In genomic region chr12:54993181-54993835, GRCh38 we compare ENCODE assay signal across 8 cellular contexts. TPM values are rescaled to one million over a fixed set of nuclear protein-coding genes. Genes with fewer than 3 reads are reported as not detected.
DNase-seq lines count a peak whose midpoint lies in the region; ATAC-seq, FAIRE-seq and TF ChIP-seq lines count a peak whose summit lies in the region.

No MANE protein-coding gene starts in this region.

- H3K9me3 ChIP-seq in IMR-90 (ENCODE audit: control insufficient read depth, insufficient read depth, low read length) (no peaks in the 10 kb centered on the region), esophagus muscularis mucosa (no peaks in the 10 kb centered on the region)

- H3K9me3 Mint-ChIP-seq in naive thymus-derived CD8-positive, alpha-beta T cell: no peaks in the 10 kb centered on the region

- H3K9me1 ChIP-seq in IMR-90 (ENCODE audit: insufficient read depth, low read length): no peaks in the 10 kb centered on the region

- H3K27me3 ChIP-seq in IMR-90 (ENCODE audit: control insufficient read depth, insufficient read depth, low read length) (no peaks in the 10 kb centered on the region), esophagus muscularis mucosa (no peaks in the 10 kb centered on the region)

- dilution Hi-C loops in IMR-90 (cut with HindIII; ENCODE audit: low sequenced_read_pairs, unreplicated experiment): no loop called here

- no peak overlapping the region for H2BK20ac ChIP-seq in IMR-90 (ENCODE audit: low read depth, low read length)

- no peaks in the 10 kb centered on the region for H3K27me3 Mint-ChIP-seq in naive thymus-derived CD8-positive, alpha-beta T cell

- H3K36me3 Mint-ChIP-seq in naive thymus-derived CD8-positive, alpha-beta T cell: peaks cover 0 to 2% (median 0%) of the 10 kb centered on the region in 3 donors

- H2BK120ac ChIP-seq in IMR-90 (ENCODE audit: low read depth, low read length): no peak overlapping the region

- BruUV-seq in IMR-90 (replicated peaks; lab: Mats Ljungman, UMichigan): no TSS peak

- DNase-seq in COLO829 (ENCODE audit: low spot score): peak; percentile 56
- DNase-seq in GM20000 (ENCODE audit: low spot score): peak; percentile 64
- peak; percentile 60 for DNase-seq in IMR-90
- DNase-seq in NOMO-1 treated with dmso at 0.1 percent for 144 hours (lab: John Stamatoyannopoulos, UW; ENCODE audit: unreplicated experiment): peak; percentile 7
- DNase-seq in activated CD8-positive, alpha-beta memory T cell treated with anti-CD3 and anti-CD28 coated beads, Interleukin-2, amount 50 U/mL, for 1 hour (ENCODE audit: extremely low read depth): peak; percentile 40
- peak; percentile 82 for DNase-seq in esophagus muscularis mucosa (ENCODE audit: extremely low spot score)
- peak in 9 of 10 donors; percentile 49 to 82 (median 64) for DNase-seq in naive thymus-derived CD8-positive, alpha-beta T cell
- peak; percentile 71 for DNase-seq in urothelium cell line (ENCODE audit: low spot score)

- H4K8ac ChIP-seq in IMR-90 (ENCODE audit: low read depth in 2 of 2, low read length in 2 of 2): no peak overlapping the region

- H3K9ac ChIP-seq in IMR-90 (ENCODE audit: low read depth, low read length): no peak overlapping the region

- H3K4ac ChIP-seq in IMR-90 (ENCODE audit: low read depth, low read length): no peak overlapping the region

- TF ChIP-seq POLR2A in IMR-90 (IDR thresholded peaks at IDR 0.05; ENCODE audit: low read depth, low read length): no peak
- TF ChIP-seq POLR2A in esophagus muscularis mucosa (IDR thresholded peaks at IDR 0.05; ENCODE audit: low read depth): no peak

- H3K18ac ChIP-seq in IMR-90 (ENCODE audit: low read depth, low read length): no peak overlapping the region

- H3K27ac ChIP-seq in IMR-90 (ENCODE audit: insufficient read depth, low read length) (no peak overlapping the region), esophagus muscularis mucosa (replicated peaks in 1 of 4) (no peak overlapping the region)

- H3K4me3 Mint-ChIP-seq in naive thymus-derived CD8-positive, alpha-beta T cell: peak overlapping the region in 3 of 10 donors; percentile 0 to 22 (median 6)

- H2AK5ac ChIP-seq in IMR-90 (ENCODE audit: low read depth, low read length): no peak overlapping the region

- peak overlapping the region in 8 of 10 donors; percentile 12 to 99 (median 58) for H3K27ac Mint-ChIP-seq in naive thymus-derived CD8-positive, alpha-beta T cell

- H3K4me2 ChIP-seq in IMR-90 (ENCODE audit: low read depth, low read length): no peak overlapping the region

- no peak overlapping the region for H3K4me3 ChIP-seq in IMR-90 (ENCODE audit: insufficient read depth, low read depth, low read length)
- no peak overlapping the region for H3K4me3 ChIP-seq in esophagus muscularis mucosa

- no peak overlapping the region for H2AK9ac ChIP-seq in IMR-90 (replicated peaks; ENCODE audit: low read depth, low read length, poor library complexity)

- H3K14ac ChIP-seq in IMR-90 (replicated peaks; ENCODE audit: low read depth, low read length): no peak overlapping the region

- peak; percentile 68 for FAIRE-seq in urothelium cell line (lab: Jason Lieb, UNC)

- no peaks in the 10 kb centered on the region for H3K4me1 ChIP-seq in IMR-90 (ENCODE audit: control insufficient read depth, insufficient read depth, low read length)
- peaks cover 0 to 14% (median 11%) of the 10 kb centered on the region in 4 donors for H3K4me1 ChIP-seq in esophagus muscularis mucosa

- H2AFZ ChIP-seq in IMR-90 (replicated peaks; ENCODE audit: low read length, poor library complexity): no peak overlapping the region

- intact Hi-C loops in IMR-90 (cut with micrococcal nuclease): loop anchor here (1.0 to 5.0 kb wide), 4 partner anchors 75 to 624 kb away; no protein-coding TSS in a partner anchor
- intact Hi-C loops in esophagus muscularis mucosa (cut with DNase I): loop anchor here (2.0 to 5.0 kb wide), 2 partner anchors 79 to 149 kb away; no protein-coding TSS in a partner anchor

- ATAC-seq in IMR-90 (ENCODE audit: low read depth): peak; percentile 96
- ATAC-seq in naive thymus-derived CD8-positive, alpha-beta T cell: peak; percentile 74 to 75

- TF ChIP-seq CTCF in GM20000 (IDR thresholded peaks at IDR 0.05; ENCODE audit: extremely low read depth, missing control alignments) (peak; percentile 69), IMR-90 (conservative IDR thresholded peaks at IDR 0.05; ENCODE audit: low read depth, low read length) (peak; percentile 76), esophagus muscularis mucosa (IDR thresholded peaks at IDR 0.05) (peak; percentile 84 to 93 (median 89))

- H4K20me1 ChIP-seq in IMR-90 (ENCODE audit: insufficient read depth, low read length): no peaks in the 10 kb centered on the region

- no peaks in the 10 kb centered on the region for H3K79me1 ChIP-seq in IMR-90 (ENCODE audit: low read depth in 1 of 2, low read length in 2 of 2)

- H4K91ac ChIP-seq in IMR-90 (ENCODE audit: insufficient read depth, low read depth, low read length): no peak overlapping the region

- peaks cover 39 to 62% (median 50%) of the 10 kb centered on the region in 4 donors for H3K4me1 Mint-ChIP-seq in naive thymus-derived CD8-positive, alpha-beta T cell

- H3K56ac ChIP-seq in IMR-90 (ENCODE audit: extremely low read depth, insufficient read depth, low read length): no peak overlapping the region

- WGBS in IMR-90 (ENCODE audit: extremely low coverage in 2 of 2, insufficient read length in 1 of 2), 2 experiments: 0% methylated on average over 1 of the region's 12 CpGs; no CpG with 5 or more reads in 1 of the 2 experiments
- 25% methylated on average over 12 of the region's 12 CpGs for WGBS in esophagus muscularis mucosa

- CTCF ChIA-PET in IMR-90 (lab: Yijun Ruan, JAX): interaction anchor here (0.6 to 2.6 kb wide), 12 partner anchors 14 to 149 kb away, joined by 3 to 19 read pairs (median 4); no protein-coding TSS in a partner anchor

- POLR2A ChIA-PET in IMR-90 (lab: Charles Lee; ENCODE audit: unreplicated experiment): no interaction called here
- POLR2A ChIA-PET in naive thymus-derived CD8-positive, alpha-beta T cell (lab: Charles Lee): interaction anchor here (0.6 to 2.8 kb wide), 16 partner anchors 8 to 1014 kb away, joined by 3 to 44 read pairs (median 4); partner anchors contain the start of gene TESPA1

- no peaks in the 10 kb centered on the region for H3K36me3 ChIP-seq in IMR-90 (ENCODE audit: control insufficient read depth, insufficient read depth, low read length)
- H3K36me3 ChIP-seq in esophagus muscularis mucosa: no peaks in the 10 kb centered on the region

- peak; percentile 74 for TF ChIP-seq RAD21 in IMR-90 (IDR thresholded peaks at IDR 0.05; ENCODE audit: low read length)

- no peak overlapping the region for H2BK15ac ChIP-seq in IMR-90 (ENCODE audit: low read depth, low read length)

- in situ Hi-C loops in IMR-90 (cut with MboI; ENCODE audit: low sequenced_read_pairs): loop anchor here (5.0 kb wide), 1 partner anchor 79 kb away; no protein-coding TSS in a partner anchor

- TF ChIP-seq EP300 in esophagus muscularis mucosa (IDR thresholded peaks at IDR 0.05): no peak

- no peak overlapping the region for H2BK5ac ChIP-seq in IMR-90 (ENCODE audit: low read depth, low read length, poor library complexity, severe bottlenecking)

- no peak overlapping the region for H4K5ac ChIP-seq in IMR-90 (ENCODE audit: low read depth, low read length)

- no peak overlapping the region for H3K23ac ChIP-seq in IMR-90 (ENCODE audit: low read depth, low read length)

TF ChIP-seq in IMR-90, 13 proteins besides CTCF, POLR2A, EP300 and RAD21:
- TF ChIP-seq SMC3 (IDR thresholded peaks at IDR 0.05; ENCODE audit: low read depth, low read length) (peak; percentile 68), MXI1 (IDR thresholded peaks at IDR 0.05; ENCODE audit: borderline replicate concordance, low read depth, low read length) (no peak), CHD1 (IDR thresholded peaks at IDR 0.05; ENCODE audit: low read depth, low read length) (no peak), USF2 (IDR thresholded peaks at IDR 0.05; ENCODE audit: low read depth, low read length) (no peak), MAZ (IDR thresholded peaks at IDR 0.05; ENCODE audit: borderline replicate concordance, low read depth, low read length) (no peak)
TF ChIP-seq in IMR-90: peak in this region for 1.

RNA-seq across cellular contexts. Expression of gene TESPA1, which starts 8.7 kb away (rescaled TPM):
- not detected in 2 replicates for total RNA-seq in IMR-90 (2012; rRNA removed)
- polyA plus RNA-seq in IMR-90 (2012; rRNA removed): not detected in 2 replicates
- not detected in 2 replicates for polyA plus RNA-seq in IMR-90 (2012; cell fraction: cytosol; rRNA removed)
- polyA plus RNA-seq in IMR-90 (2012; cell fraction: nucleus; rRNA removed; ENCODE audit: low replicate concordance): not detected in 2 replicates
- total RNA-seq in esophagus muscularis mucosa: 1 to 10 TPM; 1.1 to 4.6 (median 2.6) TPM
- 100 to 1,000 TPM; 247 to 253 TPM for total RNA-seq in naive thymus-derived CD8-positive, alpha-beta T cell
- polyA plus RNA-seq in naive thymus-derived CD8-positive, alpha-beta T cell: 100 to 1,000 TPM in 2 of 3 donors, 10 to 100 TPM in 1; 83.1 to 245 (median 180) TPM

RNA-seq across cellular contexts. Expression of gene NEUROD4, which starts 26.5 kb away (rescaled TPM):
- total RNA-seq in IMR-90 (2012; rRNA removed) (not detected in 2 replicates), esophagus muscularis mucosa (not detected)
- polyA plus RNA-seq in IMR-90 (2012; rRNA removed): not detected in 2 replicates
- polyA plus RNA-seq in IMR-90 (2012; cell fraction: cytosol; rRNA removed): not detected in 2 replicates
- polyA plus RNA-seq in IMR-90 (2012; cell fraction: nucleus; rRNA removed; ENCODE audit: low replicate concordance): not detected in 2 replicates
- not detected for total RNA-seq in naive thymus-derived CD8-positive, alpha-beta T cell
- not detected for polyA plus RNA-seq in naive thymus-derived CD8-positive, alpha-beta T cell

Comparison
In these comparisons a context has a peak if more than half of its experiments do, and no peak if none do; other contexts are left out.
1. DNase-seq: peak in every context shown above with its lines; median percentile 82 in esophagus muscularis mucosa; 71 in urothelium cell line; 64 in GM20000; 64 in naive thymus-derived CD8-positive, alpha-beta T cell; 60 in IMR-90; 56 in COLO829; 40 in activated CD8-positive, alpha-beta memory T cell treated with anti-CD3 and anti-CD28 coated beads, Interleukin-2, amount 50 U/mL, for 1 hour; 7 in NOMO-1 treated with dmso at 0.1 percent for 144 hours.
2. RNA of gene TESPA1, which starts 8.7 kb away (total RNA-seq): 247 to 253 TPM in naive thymus-derived CD8-positive, alpha-beta T cell; 1.1 to 4.6 TPM in esophagus muscularis mucosa and not detected in IMR-90; every median in the first group is over 10 times any median in the second.
3. Peak in every context shown above with its lines, with median percentiles within 50 percentile points of each other: CTCF ChIP-seq.